In genomic region chr5:36879274-36880033, GRCh38 we compare ENCODE assay signal across 10 cellular contexts. TPM values are rescaled to one million over a fixed set of nuclear protein-coding genes. Genes with fewer than 3 reads are reported as not detected.
DNase-seq lines count a peak whose midpoint lies in the region; ATAC-seq, FAIRE-seq and TF ChIP-seq lines count a peak whose summit lies in the region.
"Had no signal": no experiment of that assay in that cellular context is flagged by ENCODE, and none has a peak within 500 bp of the region (broad histone marks: within the 10 kb centered on the region; RNA-seq: fewer than 3 reads in every experiment).

No MANE protein-coding gene starts in this region.

- H3K27me3 ChIP-seq in SK-N-SH (ENCODE audit: insufficient read depth) = no peaks in the 10 kb centered on the region
- H3K27me3 ChIP-seq in hepatocyte = no peaks in the 10 kb centered on the region

- TF ChIP-seq CTCF in SK-N-SH (IDR thresholded peaks at IDR 0.05) (no peak), hepatocyte (IDR thresholded peaks at IDR 0.05; ENCODE audit: poor library complexity) (no peak), D721Med (IDR thresholded peaks at IDR 0.05; ENCODE audit: insufficient read depth, missing control alignments) (no peak)

- intact Hi-C loops in activated CD4-positive, alpha-beta memory T cell treated with anti-CD3 and anti-CD28 coated beads for 36 hours (cut with micrococcal nuclease) = loop anchor here (2.0 to 10.0 kb wide), 8 partner anchors 48 to 1965 kb away; partner anchors contain the start of genes BRIX1, NADK2, RAD1 and SLC1A3

- H3K4me3 Mint-ChIP-seq in activated CD4-positive, alpha-beta memory T cell treated with anti-CD3 and anti-CD28 coated beads for 36 hours = peak overlapping the region; percentile 88
- peak overlapping the region; percentile 93 for H3K4me3 Mint-ChIP-seq in stimulated activated effector memory CD8-positive, alpha-beta T cell treated with anti-CD3 and anti-CD28 coated beads, Interleukin-12 subunit alpha, Interleukin-12 subunit beta, amount 100 ng/mL, for 72 hours

- H4K20me1 ChIP-seq in SK-N-SH (ENCODE audit: insufficient read depth) = peaks cover 81% of the 10 kb centered on the region
- H4K20me1 ChIP-seq in hepatocyte (ENCODE audit: insufficient read depth, poor library complexity, severe bottlenecking) = peaks cover 73% of the 10 kb centered on the region

- H3K27ac Mint-ChIP-seq in activated CD4-positive, alpha-beta memory T cell treated with anti-CD3 and anti-CD28 coated beads for 36 hours = no peak overlapping the region
- peak overlapping the region; percentile 95 for H3K27ac Mint-ChIP-seq in stimulated activated effector memory CD8-positive, alpha-beta T cell treated with anti-CD3 and anti-CD28 coated beads, Interleukin-12 subunit alpha, Interleukin-12 subunit beta, amount 100 ng/mL, for 72 hours

- H3K4me3 ChIP-seq in SK-N-SH (ENCODE audit: low read depth in 2 of 2, low read length in 1 of 2) (peak overlapping the region; percentile 89 to 92; a peak in 3 of 4 replicates), hepatocyte (peak overlapping the region; percentile 99)

- H3K9me3 Mint-ChIP-seq in activated CD4-positive, alpha-beta memory T cell treated with anti-CD3 and anti-CD28 coated beads for 36 hours = no peaks in the 10 kb centered on the region
- H3K9me3 Mint-ChIP-seq in stimulated activated effector memory CD8-positive, alpha-beta T cell treated with anti-CD3 and anti-CD28 coated beads, Interleukin-12 subunit alpha, Interleukin-12 subunit beta, amount 100 ng/mL, for 72 hours = no peaks in the 10 kb centered on the region

- no peak for DNase-seq in SK-N-SH
- no peak for DNase-seq in activated CD4-positive, alpha-beta memory T cell treated with anti-CD3 and anti-CD28 coated beads for 36 hours
- DNase-seq in hepatocyte (ENCODE audit: low spot score) = no peak
- DNase-seq in stimulated activated effector memory CD8-positive, alpha-beta T cell treated with anti-CD3 and anti-CD28 coated beads, Interleukin-12 subunit alpha, Interleukin-12 subunit beta, amount 100 ng/mL, for 72 hours (ENCODE audit: low spot score in 2 of 2) = no peak
- DNase-seq in D721Med (ENCODE audit: insufficient read length, low spot score) = no peak
- no peak for DNase-seq in cortex of kidney (lab: John Stamatoyannopoulos, UW)
- DNase-seq: NCI-H2171 had no signal

- no peak for TF ChIP-seq EP300 in SK-N-SH (IDR thresholded peaks at IDR 0.05; ENCODE audit: borderline replicate concordance in 1 of 2, low read depth in 1 of 2, low read length in 1 of 2)

- H3K9me2 ChIP-seq in SK-N-SH (no peaks in the 10 kb centered on the region), hepatocyte (replicated peaks; ENCODE audit: insufficient read depth) (no peaks in the 10 kb centered on the region)

- CTCF ChIA-PET in SK-N-SH (lab: Yijun Ruan, JAX) = interaction anchor here (0.9 kb wide), 1 partner anchor 12 kb away, joined by 3 read pairs; no protein-coding TSS in a partner anchor
- CTCF ChIA-PET in activated CD4-positive, alpha-beta memory T cell treated with anti-CD3 and anti-CD28 coated beads for 36 hours (lab: Charles Lee) = interaction anchor here (1.0 kb wide), 1 partner anchor 120 kb away, joined by 3 read pairs; no protein-coding TSS in a partner anchor

- H3F3A ChIP-seq in SK-N-SH (replicated peaks; ENCODE audit: insufficient read depth) = peaks cover 20% of the 10 kb centered on the region

- TF ChIP-seq RAD21 in SK-N-SH (IDR thresholded peaks at IDR 0.05; ENCODE audit: low read length) = no peak

- H3K4me1 ChIP-seq in SK-N-SH (ENCODE audit: control insufficient read depth in 1 of 2, insufficient read depth in 2 of 2, low read depth in 1 of 2, low read length in 1 of 2) (peaks cover 0 to 11% of the 10 kb centered on the region in 2 experiments; a peak in 2 of 4 replicates), hepatocyte (ENCODE audit: insufficient read depth) (peaks cover 13% of the 10 kb centered on the region)

- WGBS in SK-N-SH (ENCODE audit: low lambda C conversion rate) = 79% methylated on average over 2 of the region's 2 CpGs
- WGBS in hepatocyte (ENCODE audit: low lambda C conversion rate, missing lambda C conversion rate) = 54% methylated on average over 2 of the region's 2 CpGs

- H3K36me3 ChIP-seq in SK-N-SH (replicated peaks in 1 of 2; ENCODE audit: control insufficient read depth in 1 of 2, insufficient read depth in 2 of 2, low read length in 1 of 2) = no peaks in the 10 kb centered on the region
- no peaks in the 10 kb centered on the region for H3K36me3 ChIP-seq in hepatocyte (replicated peaks; ENCODE audit: insufficient read depth, low read depth)

- peak overlapping the region; percentile 96; the same call in 1 of the 2 replicates for H3K9ac ChIP-seq in SK-N-SH

- H3K9me3 ChIP-seq in SK-N-SH = no peaks in the 10 kb centered on the region
- no peaks in the 10 kb centered on the region for H3K9me3 ChIP-seq in hepatocyte (ENCODE audit: low read depth)

- H3K4me2 ChIP-seq in SK-N-SH (peak overlapping the region; percentile 75), hepatocyte (peak overlapping the region; percentile 93)

- ATAC-seq in SK-N-SH treated with all-trans-retinoic acid at 6 μM for 48 hours (no peak), GM21447 (IDR thresholded peaks at IDR 0.05; ENCODE audit: unreplicated experiment) (no peak)
- ATAC-seq in stimulated activated effector memory CD8-positive, alpha-beta T cell treated with anti-CD3 and anti-CD28 coated beads, Interleukin-12 subunit alpha, Interleukin-12 subunit beta, amount 100 ng/mL, for 72 hours = no peak

- H3K36me3 Mint-ChIP-seq in activated CD4-positive, alpha-beta memory T cell treated with anti-CD3 and anti-CD28 coated beads for 36 hours = peaks cover 14% of the 10 kb centered on the region
- H3K36me3 Mint-ChIP-seq in stimulated activated effector memory CD8-positive, alpha-beta T cell treated with anti-CD3 and anti-CD28 coated beads, Interleukin-12 subunit alpha, Interleukin-12 subunit beta, amount 100 ng/mL, for 72 hours = peaks cover 32% of the 10 kb centered on the region

- H3K27me3 Mint-ChIP-seq in activated CD4-positive, alpha-beta memory T cell treated with anti-CD3 and anti-CD28 coated beads for 36 hours = no peaks in the 10 kb centered on the region

- POLR2A ChIA-PET in SK-N-SH (lab: Yijun Ruan, JAX) = no interaction called here
- POLR2A ChIA-PET in activated CD4-positive, alpha-beta memory T cell treated with anti-CD3 and anti-CD28 coated beads for 36 hours (lab: Charles Lee) = no interaction called here

- peaks cover 40% of the 10 kb centered on the region for H3K4me1 Mint-ChIP-seq in activated CD4-positive, alpha-beta memory T cell treated with anti-CD3 and anti-CD28 coated beads for 36 hours (ENCODE audit: low read depth)
- peaks cover 40% of the 10 kb centered on the region for H3K4me1 Mint-ChIP-seq in stimulated activated effector memory CD8-positive, alpha-beta T cell treated with anti-CD3 and anti-CD28 coated beads, Interleukin-12 subunit alpha, Interleukin-12 subunit beta, amount 100 ng/mL, for 72 hours

- H3K27ac ChIP-seq in SK-N-SH (ENCODE audit: low read depth in 2 of 2, low read length in 1 of 2) (peak overlapping the region in 1 of 2 experiments; percentile 92; a peak in 2 of 4 replicates), hepatocyte (peak overlapping the region; percentile 99)
- H3K27ac ChIP-seq: 22Rv1 had no signal

- H2AFZ ChIP-seq in SK-N-SH (ENCODE audit: low read depth) (no peak overlapping the region), hepatocyte (no peak overlapping the region)

- peaks cover 92% of the 10 kb centered on the region for H3K79me2 ChIP-seq in SK-N-SH (ENCODE audit: insufficient read depth)
- peaks cover 91% of the 10 kb centered on the region for H3K79me2 ChIP-seq in hepatocyte

- no peak for FAIRE-seq in D721Med (lab: Jason Lieb, UNC)

TF ChIP-seq in SK-N-SH treated with all-trans-retinoic acid at 6 μM for 48 hours, 23 proteins besides CTCF, POLR2A, EP300 and RAD21:
- TF ChIP-seq RARB (CRISPR knock-in tag; IDR thresholded peaks at IDR 0.05) (no peak), ZNF565 (CRISPR knock-in tag; conservative IDR thresholded peaks at IDR 0.05; ENCODE audit: low read depth) (no peak), ZC3H10 (CRISPR knock-in tag; IDR thresholded peaks at IDR 0.05) (no peak), ISL1 (CRISPR knock-in tag; IDR thresholded peaks at IDR 0.05) (no peak), ZNF70 (CRISPR knock-in tag; IDR thresholded peaks at IDR 0.05) (no peak), ZNF8 (CRISPR knock-in tag; IDR thresholded peaks at IDR 0.05) (no peak), TCF4 (CRISPR knock-in tag; IDR thresholded peaks at IDR 0.05; ENCODE audit: borderline replicate concordance) (no peak), CSDC2 (CRISPR knock-in tag; IDR thresholded peaks at IDR 0.05) (no peak), PPARA (CRISPR knock-in tag; IDR thresholded peaks at IDR 0.05; ENCODE audit: borderline replicate concordance) (no peak)

RNA-seq across cellular contexts. Expression of gene NIPBL, which starts 2.9 kb away (rescaled TPM):
- polyA plus RNA-seq in SK-N-SH (2012; rRNA removed) (5.2 and 8.3 TPM in 2 replicates), hepatocyte (18.5 and 19.1 TPM in 2 replicates)
- 6.2 and 6.3 TPM in 2 replicates for polyA plus RNA-seq in SK-N-SH (2012; cell fraction: cytosol; rRNA removed)
- 6.9 and 14.1 TPM in 2 replicates for polyA plus RNA-seq in SK-N-SH (2012; cell fraction: nucleus; rRNA removed)
- total RNA-seq in activated CD4-positive, alpha-beta memory T cell treated with anti-CD3 and anti-CD28 coated beads for 36 hours = 10 to 100 TPM; 35.4 to 40.4 TPM
- total RNA-seq in hepatocyte = 35.0 and 52.6 TPM in 2 replicates
